In genomic region chr12:13887774-13888388, GRCh38 we compare ENCODE assay signal across 24 cellular contexts.
"Had no signal": no experiment of that assay in that cellular context is flagged by ENCODE, and none has a peak within 500 bp of the region (broad histone marks: within the 10 kb centered on the region; RNA-seq: fewer than 3 reads in every experiment).

No MANE protein-coding gene starts in this region.

- DNase-seq: activated CD4-positive, alpha-beta T cell treated with anti-CD3 and anti-CD28 coated beads for 48 hours; activated CD8-positive, alpha-beta memory T cell treated with anti-CD3 and anti-CD28 coated beads, Interleukin-2, amount 10 ng/mL, durations not matched to agents 7 days and 5 days; activated CD8-positive, alpha-beta T cell treated with anti-CD3 and anti-CD28 coated beads for 36 hours; activated effector memory CD4-positive, alpha-beta T cell treated with anti-CD3 and anti-CD28 coated beads, Interleukin-2, amount 50 U/mL, for 16 hours; activated naive CD4-positive, alpha-beta T cell treated with anti-CD3 and anti-CD28 coated beads, Interleukin-2, amount 10 ng/mL, durations not matched to agents 7 days and 5 days; activated T-cell treated with anti-CD3 and anti-CD28 coated beads for 4 hours; body of pancreas; effector CD4-positive, alpha-beta T cell; heart left ventricle; islet precursor cell; left lung; midbrain; pancreas; psoas muscle; stimulated activated CD4-positive, alpha-beta T cell treated with anti-CD3 and anti-CD28 coated beads, Interleukin-1b, Interleukin-23, amount 100 ng/mL, for 48 hours; stimulated activated naive CD8-positive, alpha-beta T cell treated with anti-CD3 and anti-CD28 coated beads, Interleukin-15, amount 100 ng/mL, for 72 hours; T-helper 2 cell; tibial artery; uterus had no signal

- H3K27me3 Mint-ChIP-seq: activated naive CD4-positive, alpha-beta T cell treated with anti-CD3 and anti-CD28 coated beads, Interleukin-2, amount 10 ng/mL, durations not matched to agents 7 days and 5 days; dendritic cell treated with granulocyte-macrophage colony-stimulating factor and Interleukin-4, amounts not matched to agents 40 ng/mL and 50 ng/mL, for 4 days; stimulated activated naive CD8-positive, alpha-beta T cell treated with anti-CD3 and anti-CD28 coated beads, Interleukin-15, amount 100 ng/mL, for 72 hours had no signal

- H3K9me3 ChIP-seq: body of pancreas, left lung, pancreas, psoas muscle, right atrium auricular region, tibial artery, uterus had no signal

- H3K36me3 Mint-ChIP-seq: activated CD8-positive, alpha-beta memory T cell treated with anti-CD3 and anti-CD28 coated beads, Interleukin-2, amount 10 ng/mL, durations not matched to agents 7 days and 5 days; activated naive CD4-positive, alpha-beta T cell treated with anti-CD3 and anti-CD28 coated beads, Interleukin-2, amount 10 ng/mL, durations not matched to agents 7 days and 5 days had no signal

- H3K4me3 Mint-ChIP-seq: activated CD8-positive, alpha-beta memory T cell treated with anti-CD3 and anti-CD28 coated beads, Interleukin-2, amount 10 ng/mL, durations not matched to agents 7 days and 5 days; activated CD8-positive, alpha-beta T cell treated with anti-CD3 and anti-CD28 coated beads for 36 hours; activated naive CD4-positive, alpha-beta T cell treated with anti-CD3 and anti-CD28 coated beads, Interleukin-2, amount 10 ng/mL, durations not matched to agents 7 days and 5 days; dendritic cell treated with granulocyte-macrophage colony-stimulating factor and Interleukin-4, amounts not matched to agents 40 ng/mL and 50 ng/mL, for 4 days; nephron; stimulated activated naive CD8-positive, alpha-beta T cell treated with anti-CD3 and anti-CD28 coated beads, Interleukin-15, amount 100 ng/mL, for 72 hours had no signal

- H3K27me3 ChIP-seq: body of pancreas, cardiac muscle cell, left lung, right atrium auricular region, uterus had no signal

- H3K27ac ChIP-seq: body of pancreas, cardiac muscle cell, heart left ventricle, left lung, pancreas, psoas muscle, right atrium auricular region, tibial artery, uterus had no signal

- H3K4me3 ChIP-seq: body of pancreas, cardiac muscle cell, heart left ventricle, left lung, pancreas, psoas muscle, right atrium auricular region, tibial artery, uterus had no signal

- H3K27ac Mint-ChIP-seq: activated CD8-positive, alpha-beta memory T cell treated with anti-CD3 and anti-CD28 coated beads, Interleukin-2, amount 10 ng/mL, durations not matched to agents 7 days and 5 days; activated CD8-positive, alpha-beta T cell treated with anti-CD3 and anti-CD28 coated beads for 36 hours; activated naive CD4-positive, alpha-beta T cell treated with anti-CD3 and anti-CD28 coated beads, Interleukin-2, amount 10 ng/mL, durations not matched to agents 7 days and 5 days; dendritic cell treated with granulocyte-macrophage colony-stimulating factor and Interleukin-4, amounts not matched to agents 40 ng/mL and 50 ng/mL, for 4 days; stimulated activated naive CD8-positive, alpha-beta T cell treated with anti-CD3 and anti-CD28 coated beads, Interleukin-15, amount 100 ng/mL, for 72 hours had no signal

- ATAC-seq: activated CD8-positive, alpha-beta memory T cell treated with anti-CD3 and anti-CD28 coated beads, Interleukin-2, amount 10 ng/mL, durations not matched to agents 7 days and 5 days; activated CD8-positive, alpha-beta T cell treated with anti-CD3 and anti-CD28 coated beads for 36 hours; body of pancreas; heart left ventricle; left lung; pancreas; psoas muscle; stimulated activated naive CD8-positive, alpha-beta T cell treated with anti-CD3 and anti-CD28 coated beads, Interleukin-15, amount 100 ng/mL, for 72 hours had no signal

- H3K4me1 Mint-ChIP-seq: activated CD8-positive, alpha-beta memory T cell treated with anti-CD3 and anti-CD28 coated beads, Interleukin-2, amount 10 ng/mL, durations not matched to agents 7 days and 5 days; activated naive CD4-positive, alpha-beta T cell treated with anti-CD3 and anti-CD28 coated beads, Interleukin-2, amount 10 ng/mL, durations not matched to agents 7 days and 5 days; nephron; stimulated activated naive CD8-positive, alpha-beta T cell treated with anti-CD3 and anti-CD28 coated beads, Interleukin-15, amount 100 ng/mL, for 72 hours had no signal

- H3K9me3 Mint-ChIP-seq: activated CD8-positive, alpha-beta T cell treated with anti-CD3 and anti-CD28 coated beads for 36 hours; activated naive CD4-positive, alpha-beta T cell treated with anti-CD3 and anti-CD28 coated beads, Interleukin-2, amount 10 ng/mL, durations not matched to agents 7 days and 5 days; dendritic cell treated with granulocyte-macrophage colony-stimulating factor and Interleukin-4, amounts not matched to agents 40 ng/mL and 50 ng/mL, for 4 days; nephron; stimulated activated naive CD8-positive, alpha-beta T cell treated with anti-CD3 and anti-CD28 coated beads, Interleukin-15, amount 100 ng/mL, for 72 hours had no signal

- FAIRE-seq: endometrium, pancreas had no signal

- H3K4me1 ChIP-seq: body of pancreas, heart left ventricle, left lung, pancreas, psoas muscle, right atrium auricular region, tibial artery, uterus had no signal

- H3K36me3 ChIP-seq: cardiac muscle cell, heart left ventricle, left lung, pancreas, right atrium auricular region, tibial artery, uterus had no signal
